ENCODE assay signal across 8 cellular contexts in genomic region chr2:171522804-171523338, GRCh38. TPM values are rescaled to one million over a fixed set of nuclear protein-coding genes. Genes with fewer than 3 reads are reported as not detected.
DNase-seq lines count a peak whose midpoint lies in the region; ATAC-seq and TF ChIP-seq lines count a peak whose summit lies in the region.

No MANE protein-coding gene starts in this region.

- H3K36me3 ChIP-seq in BE2C (no peaks in the 10 kb centered on the region), osteoblast (ENCODE audit: insufficient read depth, low read length) (peaks cover 3% of the 10 kb centered on the region)

- H4K20me1 ChIP-seq in osteoblast (ENCODE audit: insufficient read depth, low read length), result peaks cover 11% of the 10 kb centered on the region

- H3K27ac Mint-ChIP-seq in activated T-helper 2 cell treated with anti-CD3 and anti-CD28 coated beads, Interferon-gamma antibody, Interleukin-2, Interleukin-4, amounts not matched to agents 10 μg/mL and 5 μg/mL and 100 μg/mL, durations not matched to agents 14 hours and 24 hours and 36 hours, result no peak overlapping the region

- TF ChIP-seq CTCF in BE2C (IDR thresholded peaks at IDR 0.05; ENCODE audit: low read depth, low read length), result no peak
- TF ChIP-seq CTCF in osteoblast (IDR thresholded peaks at IDR 0.05; ENCODE audit: extremely low read depth, low read depth, low read length), result no peak

- H3K27me3 Mint-ChIP-seq in activated T-helper 2 cell treated with anti-CD3 and anti-CD28 coated beads, Interferon-gamma antibody, Interleukin-2, Interleukin-4, amounts not matched to agents 10 μg/mL and 5 μg/mL and 100 μg/mL, durations not matched to agents 14 hours and 24 hours and 36 hours (ENCODE audit: low read depth), result peaks cover 61% of the 10 kb centered on the region

- H3K79me2 ChIP-seq in osteoblast (ENCODE audit: insufficient read depth, low read length), result peaks cover 42% of the 10 kb centered on the region

- peak overlapping the region; percentile 67 for H3K27ac ChIP-seq in osteoblast (ENCODE audit: low read depth, low read length)

- no peaks in the 10 kb centered on the region for H3K9me3 ChIP-seq in BE2C
- no peaks in the 10 kb centered on the region for H3K9me3 ChIP-seq in osteoblast (ENCODE audit: low read depth, low read length)

- peak overlapping the region; percentile 80 for H3K4me3 Mint-ChIP-seq in activated T-helper 2 cell treated with anti-CD3 and anti-CD28 coated beads, Interferon-gamma antibody, Interleukin-2, Interleukin-4, amounts not matched to agents 10 μg/mL and 5 μg/mL and 100 μg/mL, durations not matched to agents 14 hours and 24 hours and 36 hours (ENCODE audit: low read depth)

- intact Hi-C loops in activated T-helper 2 cell treated with anti-CD3 and anti-CD28 coated beads, Interferon-gamma antibody, Interleukin-2, Interleukin-4, amounts not matched to agents 10 μg/mL and 5 μg/mL and 100 μg/mL, durations not matched to agents 14 hours and 24 hours and 36 hours (cut with micrococcal nuclease), result no loop called here
- intact Hi-C loops in Right ventricle myocardium superior (cut with DNase I), result loop anchor here (10.0 kb wide), 1 partner anchor 88 kb away; the partner anchor contains the start of genes DCAF17 and METTL8

- H3K36me3 Mint-ChIP-seq in activated T-helper 2 cell treated with anti-CD3 and anti-CD28 coated beads, Interferon-gamma antibody, Interleukin-2, Interleukin-4, amounts not matched to agents 10 μg/mL and 5 μg/mL and 100 μg/mL, durations not matched to agents 14 hours and 24 hours and 36 hours (ENCODE audit: low read depth), result no peaks in the 10 kb centered on the region

- H3K4me2 ChIP-seq in osteoblast (ENCODE audit: insufficient read depth, low read length), result peak overlapping the region; percentile 95

- H3K9me3 Mint-ChIP-seq in activated T-helper 2 cell treated with anti-CD3 and anti-CD28 coated beads, Interferon-gamma antibody, Interleukin-2, Interleukin-4, amounts not matched to agents 10 μg/mL and 5 μg/mL and 100 μg/mL, durations not matched to agents 14 hours and 24 hours and 36 hours, result no peaks in the 10 kb centered on the region

- peaks cover 9% of the 10 kb centered on the region for H3K4me1 Mint-ChIP-seq in activated T-helper 2 cell treated with anti-CD3 and anti-CD28 coated beads, Interferon-gamma antibody, Interleukin-2, Interleukin-4, amounts not matched to agents 10 μg/mL and 5 μg/mL and 100 μg/mL, durations not matched to agents 14 hours and 24 hours and 36 hours (ENCODE audit: low read depth)

- H2AFZ ChIP-seq in osteoblast (ENCODE audit: low read length), result peak overlapping the region; percentile 96

- H3K27me3 ChIP-seq in BE2C (peaks cover 28% of the 10 kb centered on the region), osteoblast (ENCODE audit: insufficient read depth, low read length) (no peaks in the 10 kb centered on the region)

- DNase-seq in BE2C (no peak), Right ventricle myocardium superior (peak; percentile 64), osteoblast (ENCODE audit: insufficient read length, low spot score, missing footprints) (peak; percentile 83), NCI-H1694 treated with DMSO at 0.1 percent for 48 hours (lab: John Stamatoyannopoulos, UW) (no peak)
- DNase-seq in activated T-helper 2 cell treated with anti-CD3 and anti-CD28 coated beads, Interferon-gamma antibody, Interleukin-2, Interleukin-4, amounts not matched to agents 10 μg/mL and 5 μg/mL and 100 μg/mL, durations not matched to agents 14 hours and 24 hours and 36 hours (ENCODE audit: low spot score), result peak; percentile 11

- H3K4me1 ChIP-seq in BE2C (no peaks in the 10 kb centered on the region), osteoblast (ENCODE audit: insufficient read depth, low read length) (peaks cover 11% of the 10 kb centered on the region)

- ATAC-seq in GM19023 (IDR thresholded peaks at IDR 0.05; ENCODE audit: unreplicated experiment) (peak; percentile 45), HG03439 (IDR thresholded peaks at IDR 0.05; ENCODE audit: unreplicated experiment) (peak; percentile 40), Right ventricle myocardium superior (ENCODE audit: poor library complexity) (peak; percentile 51), GM21528 (IDR thresholded peaks at IDR 0.05; ENCODE audit: low FRiP score, unreplicated experiment) (no peak)

- H3K4me3 ChIP-seq in BE2C (ENCODE audit: low read depth, low read length) (peak overlapping the region; percentile 57), osteoblast (ENCODE audit: insufficient read depth, low read length) (peak overlapping the region; percentile 93)

RNA-seq across cellular contexts. Expression of gene CYBRD1, which starts 0.6 kb away (rescaled TPM):
- polyA plus RNA-seq in BE2C (2012; ENCODE audit: insufficient read depth, insufficient read length, low read depth), result not detected
- total RNA-seq in activated T-helper 2 cell treated with anti-CD3 and anti-CD28 coated beads, Interferon-gamma antibody, Interleukin-2, Interleukin-4, amounts not matched to agents 10 μg/mL and 5 μg/mL and 100 μg/mL, durations not matched to agents 14 hours and 24 hours and 36 hours, result 5.7 and 8.0 TPM in 2 replicates
- total RNA-seq in Right ventricle myocardium superior (58.3 TPM), osteoblast (338 and 514 TPM in 2 replicates)

Comparison
In these comparisons a context has a peak if more than half of its experiments do, and no peak if none do; other contexts are left out.
1. DNase-seq: peak in activated T-helper 2 cell treated with anti-CD3 and anti-CD28 coated beads, Interferon-gamma antibody, Interleukin-2, Interleukin-4, amounts not matched to agents 10 μg/mL and 5 μg/mL and 100 μg/mL, durations not matched to agents 14 hours and 24 hours and 36 hours (single experiment), Right ventricle myocardium superior (single experiment) and osteoblast (single experiment); none in BE2C (single experiment) and NCI-H1694 treated with DMSO at 0.1 percent for 48 hours (single experiment).